ENCODE assay signal across 8 cellular contexts in the genomic region with DNA sequence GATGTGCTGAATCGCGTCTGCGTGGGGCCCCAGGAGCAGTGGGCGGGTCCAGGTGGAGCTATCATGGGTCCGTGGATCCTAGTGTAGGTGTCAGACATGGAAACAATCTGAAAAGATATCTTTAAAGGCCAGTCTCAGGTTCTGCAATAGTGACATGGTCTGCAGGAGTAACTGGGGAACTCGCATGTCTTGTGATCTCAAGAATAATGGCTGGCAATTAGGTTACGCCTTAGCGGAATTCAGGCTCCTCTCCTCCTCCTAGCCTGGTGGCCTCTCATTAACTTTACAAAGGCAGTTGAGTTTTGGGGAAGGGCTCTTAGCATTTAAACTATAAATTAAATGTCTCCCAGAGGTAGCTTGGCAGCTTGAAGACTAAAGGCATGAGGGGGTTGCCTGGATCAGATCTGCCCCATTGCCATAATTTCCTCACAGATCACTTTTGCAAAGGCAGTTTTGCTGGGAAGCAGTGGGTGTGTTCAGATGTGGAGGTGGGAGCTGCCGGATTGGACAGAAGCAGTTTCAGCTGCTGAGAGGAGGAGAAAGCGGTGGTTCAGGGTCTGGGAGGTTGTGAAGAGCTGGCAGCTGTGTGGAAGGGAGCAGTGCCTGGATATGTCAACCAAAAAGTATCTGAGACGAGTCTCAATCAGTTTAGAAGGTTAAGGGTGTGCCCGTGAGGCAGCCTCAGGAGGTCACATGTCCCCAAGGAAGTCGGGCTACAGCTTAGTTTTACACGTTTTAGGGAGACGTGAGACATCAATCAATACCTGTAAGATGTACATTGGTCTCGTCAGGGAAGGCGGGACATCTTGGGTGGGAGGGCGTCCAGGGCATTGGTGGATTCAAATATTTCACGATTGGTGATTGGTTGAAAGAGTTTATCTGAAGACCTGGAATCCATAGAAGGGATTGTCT. TPM values are rescaled to one million over a fixed set of nuclear protein-coding genes. Genes with fewer than 3 reads are reported as not detected.
DNase-seq lines count a peak whose midpoint lies in the region; ATAC-seq, FAIRE-seq and TF ChIP-seq lines count a peak whose summit lies in the region.

No MANE protein-coding gene starts in this region.

- H3K36me3 ChIP-seq in A673 (ENCODE audit: insufficient read depth, low read length, poor library complexity, severe bottlenecking) = peaks cover 14% of the 10 kb centered on the region
- H3K36me3 ChIP-seq in keratinocyte (ENCODE audit: control insufficient read depth in 2 of 2, extremely low read depth in 1 of 2, insufficient read depth in 2 of 2, low read length in 2 of 2) = peaks cover 4 to 12% of the 10 kb centered on the region in 2 experiments
- H3K36me3 ChIP-seq in body of pancreas (replicated peaks in 1 of 2; ENCODE audit: insufficient read depth in 1 of 2, low read depth in 2 of 2) = no peaks in the 10 kb centered on the region

- POLR2A ChIA-PET in A673 (lab: Charles Lee; ENCODE audit: low non-redundant PET) = no interaction called here

- peak overlapping the region; percentile 38 for H3K9ac ChIP-seq in keratinocyte (ENCODE audit: control insufficient read depth, extremely low read depth, insufficient read depth, low read length)

- peaks cover 3% of the 10 kb centered on the region for H3K9me1 ChIP-seq in keratinocyte (ENCODE audit: control insufficient read depth, extremely low read depth, insufficient read depth, low read length)

- no peak overlapping the region for H3K27ac Mint-ChIP-seq in activated T-helper 2 cell treated with anti-CD3 and anti-CD28 coated beads, Interferon-gamma antibody, Interleukin-2, Interleukin-4, amounts not matched to agents 10 μg/mL and 5 μg/mL and 100 μg/mL, durations not matched to agents 14 hours and 24 hours and 36 hours

- peak; percentile 87 for FAIRE-seq in keratinocyte (lab: Jason Lieb, UNC)

- dilution Hi-C loops in keratinocyte (cut with MboI; ENCODE audit: extremely low pct_ligation_motif_present, low sequenced_read_pairs) = no loop called here

- H3K4me3 Mint-ChIP-seq in activated T-helper 2 cell treated with anti-CD3 and anti-CD28 coated beads, Interferon-gamma antibody, Interleukin-2, Interleukin-4, amounts not matched to agents 10 μg/mL and 5 μg/mL and 100 μg/mL, durations not matched to agents 14 hours and 24 hours and 36 hours (ENCODE audit: low read depth) = peak overlapping the region; percentile 3

- H3K9me3 ChIP-seq in A673 (ENCODE audit: low read depth, low read length, poor library complexity, severe bottlenecking) (no peaks in the 10 kb centered on the region), keratinocyte (ENCODE audit: control insufficient read depth, low read depth, low read length) (no peaks in the 10 kb centered on the region), body of pancreas (no peaks in the 10 kb centered on the region)

- no TSS peak for BruUV-seq in A673 (replicated peaks; lab: Mats Ljungman, UMichigan)

- no peaks in the 10 kb centered on the region for H4K20me1 ChIP-seq in keratinocyte (ENCODE audit: control insufficient read depth, extremely low read depth, insufficient read depth, low read length)

- peaks cover 40% of the 10 kb centered on the region for H3K79me2 ChIP-seq in keratinocyte (ENCODE audit: control insufficient read depth, insufficient read depth, low read length)

- H3K4me1 Mint-ChIP-seq in activated T-helper 2 cell treated with anti-CD3 and anti-CD28 coated beads, Interferon-gamma antibody, Interleukin-2, Interleukin-4, amounts not matched to agents 10 μg/mL and 5 μg/mL and 100 μg/mL, durations not matched to agents 14 hours and 24 hours and 36 hours (ENCODE audit: low read depth) = peaks cover 20% of the 10 kb centered on the region

- peak overlapping the region; percentile 74 for H2AFZ ChIP-seq in keratinocyte (ENCODE audit: control insufficient read depth, low read length)

- H3K36me3 Mint-ChIP-seq in activated T-helper 2 cell treated with anti-CD3 and anti-CD28 coated beads, Interferon-gamma antibody, Interleukin-2, Interleukin-4, amounts not matched to agents 10 μg/mL and 5 μg/mL and 100 μg/mL, durations not matched to agents 14 hours and 24 hours and 36 hours (ENCODE audit: low read depth) = peaks cover 20% of the 10 kb centered on the region

- H3K9me3 Mint-ChIP-seq in activated T-helper 2 cell treated with anti-CD3 and anti-CD28 coated beads, Interferon-gamma antibody, Interleukin-2, Interleukin-4, amounts not matched to agents 10 μg/mL and 5 μg/mL and 100 μg/mL, durations not matched to agents 14 hours and 24 hours and 36 hours = no peaks in the 10 kb centered on the region

- intact Hi-C loops in A673 (cut with micrococcal nuclease; ENCODE audit: unreplicated experiment) = no loop called here
- intact Hi-C loops in activated T-helper 2 cell treated with anti-CD3 and anti-CD28 coated beads, Interferon-gamma antibody, Interleukin-2, Interleukin-4, amounts not matched to agents 10 μg/mL and 5 μg/mL and 100 μg/mL, durations not matched to agents 14 hours and 24 hours and 36 hours (cut with micrococcal nuclease) = no loop called here
- intact Hi-C loops in body of pancreas (cut with DNase I) = no loop called here

- no peak overlapping the region for H3K4me3 ChIP-seq in A673 (ENCODE audit: low read depth, low read length, poor library complexity, severe bottlenecking)
- peak overlapping the region; percentile 6 to 44 (median 31) for H3K4me3 ChIP-seq in keratinocyte (ENCODE audit: control insufficient read depth in 2 of 3, extremely low read depth in 1 of 3, insufficient read depth in 2 of 3, low read depth in 1 of 3, low read length in 3 of 3)
- H3K4me3 ChIP-seq in body of pancreas = no peak overlapping the region

- CTCF ChIA-PET in A673 (lab: Charles Lee) = no interaction called here

- H3K4me1 ChIP-seq in A673 (ENCODE audit: insufficient read depth, low read length, poor library complexity, severe bottlenecking) (peaks cover 12% of the 10 kb centered on the region), keratinocyte (ENCODE audit: control insufficient read depth, extremely low read depth, insufficient read depth, low read length) (peaks cover 26% of the 10 kb centered on the region), body of pancreas (peaks cover 13% of the 10 kb centered on the region)

- WGBS in body of pancreas, 2 donors = 82 to 86% methylated on average over 17 to 19 of the region's 19 CpGs

- peak overlapping the region; percentile 70 for H3K4me2 ChIP-seq in keratinocyte (ENCODE audit: control insufficient read depth, extremely low read depth, insufficient read depth, low read depth, low read length)

- ATAC-seq in HG03571 (IDR thresholded peaks at IDR 0.05; ENCODE audit: unreplicated experiment) (no peak), HG02588 (IDR thresholded peaks at IDR 0.05; ENCODE audit: unreplicated experiment) (no peak), body of pancreas (no peak)

- TF ChIP-seq POLR2A in body of pancreas (IDR thresholded peaks at IDR 0.05) = no peak

- DNase-seq in A673 (ENCODE audit: low spot score) = peak; percentile 45
- peak; percentile 82 for DNase-seq in HT-29 (ENCODE audit: low spot score)
- DNase-seq in activated T-helper 2 cell treated with anti-CD3 and anti-CD28 coated beads, Interferon-gamma antibody, Interleukin-2, Interleukin-4, amounts not matched to agents 10 μg/mL and 5 μg/mL and 100 μg/mL, durations not matched to agents 14 hours and 24 hours and 36 hours (ENCODE audit: low spot score) = no peak
- DNase-seq in keratinocyte (ENCODE audit: low read depth, low spot score) = peak; percentile 75
- no peak for DNase-seq in DMS79 treated with DMSO at 0.1 percent for 48 hours (lab: John Stamatoyannopoulos, UW)
- no peak for DNase-seq in body of pancreas

- H3K27me3 ChIP-seq in A673 (replicated peaks; ENCODE audit: insufficient read depth, low read depth, low read length, poor library complexity) (no peaks in the 10 kb centered on the region), keratinocyte (ENCODE audit: control insufficient read depth, extremely low read depth, insufficient read depth, low read length) (no peaks in the 10 kb centered on the region), body of pancreas (no peaks in the 10 kb centered on the region)

- no peaks in the 10 kb centered on the region for H3K27me3 Mint-ChIP-seq in activated T-helper 2 cell treated with anti-CD3 and anti-CD28 coated beads, Interferon-gamma antibody, Interleukin-2, Interleukin-4, amounts not matched to agents 10 μg/mL and 5 μg/mL and 100 μg/mL, durations not matched to agents 14 hours and 24 hours and 36 hours (ENCODE audit: low read depth)

- peak overlapping the region; percentile 30 for H3K27ac ChIP-seq in A673 (ENCODE audit: low read depth, low read length, poor library complexity, severe bottlenecking)
- peak overlapping the region; percentile 48 for H3K27ac ChIP-seq in keratinocyte (ENCODE audit: control insufficient read depth, insufficient read depth, low read length)
- no peak overlapping the region for H3K27ac ChIP-seq in body of pancreas

- no peak for TF ChIP-seq CTCF in A673 (conservative IDR thresholded peaks at IDR 0.05; ENCODE audit: low read depth, low read length)
- TF ChIP-seq CTCF in keratinocyte (optimal IDR thresholded peaks at IDR 0.05 in 1 of 3, IDR thresholded peaks at IDR 0.05 in 1 of 3, conservative IDR thresholded peaks at IDR 0.05 in 1 of 3; ENCODE audit: extremely low read depth in 1 of 3, insufficient read depth in 2 of 3, low read length in 3 of 3) = no peak
- TF ChIP-seq CTCF in body of pancreas (IDR thresholded peaks at IDR 0.05) = no peak

RNA-seq across cellular contexts. Expression of a gene that starts 2.7 kb away (rescaled TPM):
- total RNA-seq in A673 (2021) (113 and 129 TPM in 2 replicates), body of pancreas (10 to 100 TPM; 38.9 to 74.8 TPM)
- 60.0 and 72.0 TPM in 2 replicates for total RNA-seq in HT-29 (2014; rRNA removed; shearing (Covaris generic))
- total RNA-seq in activated T-helper 2 cell treated with anti-CD3 and anti-CD28 coated beads, Interferon-gamma antibody, Interleukin-2, Interleukin-4, amounts not matched to agents 10 μg/mL and 5 μg/mL and 100 μg/mL, durations not matched to agents 14 hours and 24 hours and 36 hours = 120 and 125 TPM in 2 replicates
- polyA plus RNA-seq in keratinocyte = 30.1 to 51.5 TPM (median 36.2 TPM) in 3 replicates
- 46.9 TPM for polyA plus RNA-seq in keratinocyte (2011; ENCODE audit: low read depth)
- 27.0 and 48.2 TPM in 2 replicates for polyA plus RNA-seq in keratinocyte (2011; cell fraction: cytosol; rRNA removed)
- 77.9 and 106 TPM in 2 replicates for polyA plus RNA-seq in keratinocyte (2011; cell fraction: nucleus; rRNA removed)
- 49.2 and 75.3 TPM in 2 replicates for polyA plus RNA-seq in keratinocyte (2012; ENCODE audit: low replicate concordance)
- polyA minus RNA-seq in keratinocyte = 63.0 to 138 TPM (median 81.3 TPM) in 3 replicates
- 59.3 TPM for polyA minus RNA-seq in keratinocyte (2011; cell fraction: cytosol; rRNA and poly(A)+ RNA removed)
- 47.8 and 67.7 TPM in 2 replicates for polyA minus RNA-seq in keratinocyte (2011; cell fraction: nucleus; rRNA and poly(A)+ RNA removed)

RNA-seq across cellular contexts. Expression of a gene that starts 19.1 kb away (rescaled TPM):
- 6.7 and 8.0 TPM in 2 replicates for total RNA-seq in A673 (2021)
- 0.97 and 1.6 TPM in 2 replicates for total RNA-seq in HT-29 (2014; rRNA removed; shearing (Covaris generic))
- 3.6 and 4.0 TPM in 2 replicates for total RNA-seq in activated T-helper 2 cell treated with anti-CD3 and anti-CD28 coated beads, Interferon-gamma antibody, Interleukin-2, Interleukin-4, amounts not matched to agents 10 μg/mL and 5 μg/mL and 100 μg/mL, durations not matched to agents 14 hours and 24 hours and 36 hours
- 0.10 to 0.35 TPM (median 0.32 TPM) in 3 replicates for polyA plus RNA-seq in keratinocyte
- 1.6 TPM for polyA plus RNA-seq in keratinocyte (2011; ENCODE audit: low read depth)
- polyA plus RNA-seq in keratinocyte (2011; cell fraction: cytosol; rRNA removed) = 0.13 and 0.34 TPM in 2 replicates
- polyA plus RNA-seq in keratinocyte (2011; cell fraction: nucleus; rRNA removed) = 1.7 and 2.1 TPM in 2 replicates
- 1.4 and 2.4 TPM in 2 replicates for polyA plus RNA-seq in keratinocyte (2012; ENCODE audit: low replicate concordance)
- 0.46 to 1.3 TPM in 2 of 3 replicates, not detected in the other for polyA minus RNA-seq in keratinocyte
- polyA minus RNA-seq in keratinocyte (2011; cell fraction: cytosol; rRNA and poly(A)+ RNA removed) = 4.2 TPM
- polyA minus RNA-seq in keratinocyte (2011; cell fraction: nucleus; rRNA and poly(A)+ RNA removed) = 0.42 and 1.4 TPM in 2 replicates
- 10 to 100 TPM; 15.2 to 29.1 TPM for total RNA-seq in body of pancreas

RNA-seq across cellular contexts. Expression of a gene that starts 38.0 kb away (rescaled TPM):
- 35.4 and 43.2 TPM in 2 replicates for total RNA-seq in A673 (2021)
- total RNA-seq in HT-29 (2014; rRNA removed; shearing (Covaris generic)) = 24.2 and 25.9 TPM in 2 replicates
- total RNA-seq in activated T-helper 2 cell treated with anti-CD3 and anti-CD28 coated beads, Interferon-gamma antibody, Interleukin-2, Interleukin-4, amounts not matched to agents 10 μg/mL and 5 μg/mL and 100 μg/mL, durations not matched to agents 14 hours and 24 hours and 36 hours = 39.6 and 42.3 TPM in 2 replicates
- polyA plus RNA-seq in keratinocyte = 24.7 to 26.2 TPM (median 25.7 TPM) in 3 replicates
- 15.1 TPM for polyA plus RNA-seq in keratinocyte (2011; ENCODE audit: low read depth)
- 22.7 and 26.4 TPM in 2 replicates for polyA plus RNA-seq in keratinocyte (2011; cell fraction: cytosol; rRNA removed)
- 29.3 and 37.4 TPM in 2 replicates for polyA plus RNA-seq in keratinocyte (2011; cell fraction: nucleus; rRNA removed)
- 23.4 and 34.5 TPM in 2 replicates for polyA plus RNA-seq in keratinocyte (2012; ENCODE audit: low replicate concordance)
- 13.1 to 16.4 TPM (median 15.0 TPM) in 3 replicates for polyA minus RNA-seq in keratinocyte
- polyA minus RNA-seq in keratinocyte (2011; cell fraction: cytosol; rRNA and poly(A)+ RNA removed) = 18.8 TPM
- polyA minus RNA-seq in keratinocyte (2011; cell fraction: nucleus; rRNA and poly(A)+ RNA removed) = 8.8 and 9.2 TPM in 2 replicates
- 1 to 10 TPM; 7.6 to 8.0 TPM for total RNA-seq in body of pancreas

RNA-seq across cellular contexts. Expression of a gene that starts 56.1 kb away (rescaled TPM):
- 3.2 and 4.8 TPM in 2 replicates for total RNA-seq in A673 (2021)
- 37.9 and 38.9 TPM in 2 replicates for total RNA-seq in HT-29 (2014; rRNA removed; shearing (Covaris generic))
- total RNA-seq in activated T-helper 2 cell treated with anti-CD3 and anti-CD28 coated beads, Interferon-gamma antibody, Interleukin-2, Interleukin-4, amounts not matched to agents 10 μg/mL and 5 μg/mL and 100 μg/mL, durations not matched to agents 14 hours and 24 hours and 36 hours = 4.8 and 5.4 TPM in 2 replicates
- polyA plus RNA-seq in keratinocyte = 10.6 to 15.1 TPM (median 11.4 TPM) in 3 replicates
- polyA plus RNA-seq in keratinocyte (2011; ENCODE audit: low read depth) = 5.5 TPM
- 8.4 and 13.4 TPM in 2 replicates for polyA plus RNA-seq in keratinocyte (2011; cell fraction: cytosol; rRNA removed)
- polyA plus RNA-seq in keratinocyte (2011; cell fraction: nucleus; rRNA removed) = 13.5 and 15.4 TPM in 2 replicates
- 11.0 and 15.2 TPM in 2 replicates for polyA plus RNA-seq in keratinocyte (2012; ENCODE audit: low replicate concordance)
- 4.0 to 18.9 TPM (median 12.2 TPM) in 3 replicates for polyA minus RNA-seq in keratinocyte
- 12.9 TPM for polyA minus RNA-seq in keratinocyte (2011; cell fraction: cytosol; rRNA and poly(A)+ RNA removed)
- 5.4 and 5.6 TPM in 2 replicates for polyA minus RNA-seq in keratinocyte (2011; cell fraction: nucleus; rRNA and poly(A)+ RNA removed)
- 10 to 100 TPM; 18.2 to 39.9 TPM for total RNA-seq in body of pancreas

Comparison
In these comparisons a context has a peak if more than half of its experiments do, and no peak if none do; other contexts are left out.
1. DNase-seq: peak in A673 (single experiment), HT-29 (single experiment) and keratinocyte (single experiment); none in activated T-helper 2 cell treated with anti-CD3 and anti-CD28 coated beads, Interferon-gamma antibody, Interleukin-2, Interleukin-4, amounts not matched to agents 10 μg/mL and 5 μg/mL and 100 μg/mL, durations not matched to agents 14 hours and 24 hours and 36 hours (single experiment), DMS79 treated with DMSO at 0.1 percent for 48 hours (single experiment) and body of pancreas (0 of 4).
2. H3K27ac ChIP-seq: peak in A673 (single experiment) and keratinocyte (single experiment); none in body of pancreas (0 of 4).
3. H3K4me3 ChIP-seq: peak in keratinocyte (3 of 3); none in A673 (single experiment) and body of pancreas (0 of 2).